In the genomic region with DNA sequence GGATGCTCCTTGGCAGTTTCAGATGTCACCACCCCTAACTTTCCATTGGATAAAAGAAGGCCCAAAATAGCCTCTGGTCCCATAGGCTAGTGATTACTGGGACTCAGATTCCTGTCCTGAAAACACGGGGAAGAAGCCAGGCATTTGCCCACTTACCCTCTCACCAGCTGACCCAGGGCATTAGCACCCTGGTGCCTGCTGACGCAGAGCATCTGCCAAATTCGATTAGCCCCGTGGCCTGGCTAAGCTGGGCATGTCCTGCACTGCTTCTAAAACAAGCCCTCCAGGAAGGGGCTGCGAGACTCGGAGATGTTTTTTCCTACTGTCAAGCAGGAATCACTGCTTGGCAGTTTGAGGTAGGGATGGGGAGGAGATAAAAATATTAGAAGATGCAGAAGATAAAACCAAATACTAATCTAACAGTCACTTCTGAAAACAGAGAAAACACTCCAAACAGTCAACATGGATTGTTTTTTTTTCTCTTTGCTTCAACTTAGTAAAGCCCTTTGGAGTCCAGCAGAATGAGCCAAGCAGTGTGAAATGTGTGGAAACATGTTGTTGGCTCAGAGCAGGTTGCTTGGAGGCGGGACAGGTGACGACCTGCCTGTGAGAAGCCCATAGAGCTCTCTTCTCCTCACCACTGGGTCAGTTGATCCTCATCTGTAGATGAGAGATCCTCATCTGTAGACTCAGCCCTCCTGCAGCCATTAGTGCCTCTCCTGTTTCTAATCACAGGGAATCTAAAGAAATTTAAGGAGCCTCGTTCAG, we compare ENCODE assay signal across 1 cellular context.
TF ChIP-seq lines count a peak whose summit lies in the region.

No MANE protein-coding gene starts in this region.

TF ChIP-seq in GM23338, 12 proteins besides CTCF, POLR2A, EP300 and RAD21 (continued from another document):
- TF ChIP-seq ZNF462 (CRISPR knock-in tag; IDR thresholded peaks at IDR 0.05), result no peak
- no peak for TF ChIP-seq ZNF331 (CRISPR knock-in tag; IDR thresholded peaks at IDR 0.05; ENCODE audit: low read depth)
- TF ChIP-seq ZNF114 (CRISPR knock-in tag; IDR thresholded peaks at IDR 0.05), result no peak
